23 cellular contexts compared by ENCODE assay signal in the genomic region with DNA sequence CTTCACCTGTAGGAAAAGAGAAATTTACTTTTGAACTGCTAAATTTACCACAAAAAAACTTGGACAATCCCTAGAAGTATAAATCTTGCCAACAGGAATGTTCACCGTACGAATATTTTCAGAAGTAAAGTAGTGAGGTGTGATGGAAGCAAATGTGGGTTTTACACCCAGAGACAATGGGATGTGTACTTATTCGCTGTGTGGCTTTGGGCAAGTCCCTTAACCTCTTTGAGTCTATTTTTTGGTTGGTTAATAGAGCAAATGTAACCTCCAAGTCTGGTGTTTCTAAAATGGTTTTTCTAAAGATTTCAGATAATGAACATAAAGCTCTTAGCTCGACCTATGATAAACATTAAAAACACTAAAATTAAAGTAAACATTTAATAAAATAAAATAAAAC. TPM values are rescaled to one million over a fixed set of nuclear protein-coding genes. Genes with fewer than 3 reads are reported as not detected.
DNase-seq lines count a peak whose midpoint lies in the region; ATAC-seq, FAIRE-seq and TF ChIP-seq lines count a peak whose summit lies in the region.
"Had no signal": no experiment of that assay in that cellular context is flagged by ENCODE, and none has a peak within 500 bp of the region (broad histone marks: within the 10 kb centered on the region; RNA-seq: fewer than 3 reads in every experiment).

No MANE protein-coding gene starts in this region.

- no peak overlapping the region for H3K4me3 Mint-ChIP-seq in activated CD4-positive, alpha-beta T cell treated with anti-CD3 and anti-CD28 coated beads, Interleukin-2, amount 10 ng/mL, durations not matched to agents 7 days and 5 days
- H3K4me3 Mint-ChIP-seq in WTC11 = no peak overlapping the region

- no peak for TF ChIP-seq CTCF in D721Med (IDR thresholded peaks at IDR 0.05; ENCODE audit: insufficient read depth, missing control alignments)
- TF ChIP-seq CTCF in WTC11 (IDR thresholded peaks at IDR 0.05) = no peak

- no peaks in the 10 kb centered on the region for H3K27me3 Mint-ChIP-seq in activated CD4-positive, alpha-beta T cell treated with anti-CD3 and anti-CD28 coated beads, Interleukin-2, amount 10 ng/mL, durations not matched to agents 7 days and 5 days
- no peaks in the 10 kb centered on the region for H3K27me3 Mint-ChIP-seq in WTC11 (ENCODE audit: low read depth)

- H3K36me3 Mint-ChIP-seq in activated CD4-positive, alpha-beta T cell treated with anti-CD3 and anti-CD28 coated beads, Interleukin-2, amount 10 ng/mL, durations not matched to agents 7 days and 5 days (ENCODE audit: low read depth) = peaks cover 62% of the 10 kb centered on the region
- H3K36me3 Mint-ChIP-seq in WTC11 = peaks cover 59% of the 10 kb centered on the region

- CTCF ChIA-PET in activated CD4-positive, alpha-beta T cell treated with anti-CD3 and anti-CD28 coated beads, Interleukin-2, amount 10 ng/mL, durations not matched to agents 7 days and 5 days (lab: Charles Lee) = interaction anchor here (3.0 kb wide), 1 partner anchor 7 kb away, joined by 11 read pairs; no protein-coding TSS in a partner anchor
- CTCF ChIA-PET in WTC11 (lab: Charles Lee) = interaction anchor here (2.4 to 2.6 kb wide), 2 partner anchors 15 to 51 kb away, joined by 6 to 16 read pairs; a partner anchor contains a TSS

- no peak for DNase-seq in activated CD4-positive, alpha-beta T cell treated with anti-CD3 and anti-CD28 coated beads, Interleukin-2, amount 10 ng/mL, durations not matched to agents 7 days and 5 days
- no peak for DNase-seq in activated CD4-positive, alpha-beta T cell treated with anti-CD3 and anti-CD28 coated beads, Interleukin-2, amount 50 U/mL, for 48 hours
- DNase-seq in D721Med (ENCODE audit: insufficient read length, low spot score) (no peak), WTC11 (ENCODE audit: low spot score) (no peak), HUDEP-2 (lab: John Stamatoyannopoulos, UW; ENCODE audit: unreplicated experiment in 76 of 76) (no peak), Right ventricle myocardium inferior (ENCODE audit: missing footprints) (no peak)
- DNase-seq: COR-L47, DMS 273 treated with DMSO at 0.1 percent for 48 hours, DMS79 treated with DMSO at 0.1 percent for 48 hours, Karpas-422, MV-4-11, NCI-H1105 treated with DMSO at 0.1 percent for 48 hours, NCI-H1694 treated with DMSO at 0.1 percent for 48 hours, NCI-H2081 treated with DMSO at 0.1 percent for 48 hours, NCI-H2171 treated with DMSO at 0.1 percent for 48 hours, NCI-H524 treated with DMSO at 0.1 percent for 48 hours had no signal

- peak overlapping the region; percentile 77 for H3K27ac Mint-ChIP-seq in activated CD4-positive, alpha-beta T cell treated with anti-CD3 and anti-CD28 coated beads, Interleukin-2, amount 10 ng/mL, durations not matched to agents 7 days and 5 days
- no peak overlapping the region for H3K27ac Mint-ChIP-seq in WTC11

- peak; percentile 76 for FAIRE-seq in A204.1 (lab: Jason Lieb, UNC)
- FAIRE-seq in D721Med (lab: Jason Lieb, UNC) = peak; percentile 6
- FAIRE-seq: GM12878, H54 had no signal

- POLR2A ChIA-PET in activated CD4-positive, alpha-beta T cell treated with anti-CD3 and anti-CD28 coated beads, Interleukin-2, amount 10 ng/mL, durations not matched to agents 7 days and 5 days (lab: Charles Lee) = no interaction called here
- POLR2A ChIA-PET in WTC11 (lab: Charles Lee) = no interaction called here

- ATAC-seq in WTC11 = no peak
- ATAC-seq in HG03196 (IDR thresholded peaks at IDR 0.05; ENCODE audit: unreplicated experiment) = no peak
- no peak for ATAC-seq in Right ventricle myocardium inferior
- ATAC-seq: GM12878, Panc1 had no signal

- intact Hi-C loops in Right ventricle myocardium inferior (cut with DNase I) = loop anchor here (5.0 kb wide), 1 partner anchor 38 kb away; no protein-coding TSS in a partner anchor

- H3K4me1 Mint-ChIP-seq in activated CD4-positive, alpha-beta T cell treated with anti-CD3 and anti-CD28 coated beads, Interleukin-2, amount 10 ng/mL, durations not matched to agents 7 days and 5 days = peaks cover 39% of the 10 kb centered on the region
- H3K4me1 Mint-ChIP-seq in WTC11 = no peaks in the 10 kb centered on the region

- H3K9me3 Mint-ChIP-seq in activated CD4-positive, alpha-beta T cell treated with anti-CD3 and anti-CD28 coated beads, Interleukin-2, amount 10 ng/mL, durations not matched to agents 7 days and 5 days = no peaks in the 10 kb centered on the region
- no peaks in the 10 kb centered on the region for H3K9me3 Mint-ChIP-seq in WTC11

TF ChIP-seq in WTC11, 78 proteins besides CTCF, POLR2A, EP300 and RAD21:
- TF ChIP-seq SMAD3 (CRISPR knock-in tag; IDR thresholded peaks at IDR 0.05; ENCODE audit: borderline replicate concordance) = no peak
- TF ChIP-seq HMGA2 (CRISPR knock-in tag; IDR thresholded peaks at IDR 0.05) = peak; percentile 31; the same call in 1 of the 2 replicates
- no peak for TF ChIP-seq GABPB1 (CRISPR knock-in tag; IDR thresholded peaks at IDR 0.05)
- no peak for TF ChIP-seq ZNF416 (CRISPR knock-in tag; IDR thresholded peaks at IDR 0.05)
- no peak for TF ChIP-seq SP1 (CRISPR knock-in tag; conservative IDR thresholded peaks at IDR 0.05)
- TF ChIP-seq FOXP1 (CRISPR knock-in tag; IDR thresholded peaks at IDR 0.05; ENCODE audit: borderline replicate concordance) = no peak

RNA-seq across cellular contexts. Expression of a gene that starts 27.8 kb away (rescaled TPM):
- under 1 TPM; 0.69 to 0.92 TPM for total RNA-seq in activated CD4-positive, alpha-beta T cell treated with anti-CD3 and anti-CD28 coated beads, Interleukin-2, amount 10 ng/mL, durations not matched to agents 7 days and 5 days
- total RNA-seq in WTC11 (2021) (0.07 to 0.09 TPM in 2 of 3 replicates, not detected in the other), Right ventricle myocardium inferior (1.4 TPM)
- total RNA-seq: A172, M059J had no signal

RNA-seq across cellular contexts. Expression of a gene that starts 51.2 kb away (rescaled TPM):
- 100 to 1,000 TPM; 165 to 167 TPM for total RNA-seq in activated CD4-positive, alpha-beta T cell treated with anti-CD3 and anti-CD28 coated beads, Interleukin-2, amount 10 ng/mL, durations not matched to agents 7 days and 5 days
- total RNA-seq in WTC11 (2021) = 110 to 120 TPM (median 119 TPM) in 3 replicates
- total RNA-seq in Right ventricle myocardium inferior = 41.1 TPM

RNA-seq across cellular contexts. Expression of a gene that starts 51.8 kb away (rescaled TPM):
- total RNA-seq in activated CD4-positive, alpha-beta T cell treated with anti-CD3 and anti-CD28 coated beads, Interleukin-2, amount 10 ng/mL, durations not matched to agents 7 days and 5 days = 10 to 100 TPM; 12.4 to 13.3 TPM
- total RNA-seq in WTC11 (2021) (14.1 to 14.5 TPM (median 14.3 TPM) in 3 replicates), Right ventricle myocardium inferior (9.0 TPM)
